In genomic region chr10:98062424-98062823, GRCh38 we compare ENCODE assay signal across 15 cellular contexts.
DNase-seq lines count a peak whose midpoint lies in the region; FAIRE-seq and TF ChIP-seq lines count a peak whose summit lies in the region.
"Had no signal": no experiment of that assay in that cellular context is flagged by ENCODE, and none has a peak within 500 bp of the region (broad histone marks: within the 10 kb centered on the region; RNA-seq: fewer than 3 reads in every experiment).

No MANE protein-coding gene starts in this region.

- H3K27ac ChIP-seq in cingulate gyrus (ENCODE audit: low read depth, low read length): peak overlapping the region; percentile 19
- H3K27ac ChIP-seq: BLaER1 treated with 17β-estradiol and CSF1 and Interleukin-3, amounts not matched to agents 10 nM and 100 nM; GM23248 had no signal

- H3K9ac ChIP-seq in NT2/D1 (ENCODE audit: insufficient read length, low read depth): no peak overlapping the region
- H3K9ac ChIP-seq: BLaER1 treated with 17β-estradiol and CSF1 and Interleukin-3, amounts not matched to agents 10 nM and 100 nM; GM23248 had no signal

- FAIRE-seq in D721Med (lab: Jason Lieb, UNC) (peak; percentile 6), HTR-8/SVneo (lab: Jason Lieb, UNC) (no peak)
- FAIRE-seq: GM12878, GM18507 had no signal

- no peaks in the 10 kb centered on the region for H3K36me3 ChIP-seq in NT2/D1 (ENCODE audit: insufficient read depth, insufficient read length, low read length)
- H3K36me3 ChIP-seq: BLaER1 treated with 17β-estradiol and CSF1 and Interleukin-3, amounts not matched to agents 10 nM and 100 nM had no signal

- no peaks in the 10 kb centered on the region for H3K9me3 ChIP-seq in NT2/D1 (ENCODE audit: insufficient read depth, low read length)
- H3K9me3 ChIP-seq: BLaER1 treated with 17β-estradiol and CSF1 and Interleukin-3, amounts not matched to agents 10 nM and 100 nM had no signal

- H3K4me1 ChIP-seq in NT2/D1 (ENCODE audit: insufficient read depth, insufficient read length): peaks cover 6% of the 10 kb centered on the region
- H3K4me1 ChIP-seq: BLaER1 treated with 17β-estradiol and CSF1 and Interleukin-3, amounts not matched to agents 10 nM and 100 nM had no signal

- TF ChIP-seq CTCF in D721Med (IDR thresholded peaks at IDR 0.05; ENCODE audit: insufficient read depth, missing control alignments): no peak

- DNase-seq in D721Med (ENCODE audit: insufficient read length, low spot score) (peak; percentile 31), NT2/D1 (ENCODE audit: low read depth, low spot score) (peak; percentile 36), pons (ENCODE audit: low spot score) (peak; percentile 38), KG1 (lab: John Stamatoyannopoulos, UW) (no peak), HCEC 1CT (no peak), HTR-8/SVneo (ENCODE audit: insufficient read length, low spot score) (no peak)
- DNase-seq: ACHN; CD4-positive, CD25-positive, alpha-beta regulatory T cell; DMS79; GM23248; H9 had no signal

- H3K4me3 ChIP-seq in NT2/D1 (ENCODE audit: insufficient read length, low read depth): no peak overlapping the region
- H3K4me3 ChIP-seq: BLaER1 treated with 17β-estradiol and CSF1 and Interleukin-3, amounts not matched to agents 10 nM and 100 nM; GM12878; GM23248 had no signal

- H3K27me3 ChIP-seq in NT2/D1 (ENCODE audit: insufficient read depth, insufficient read length): peaks cover 3% of the 10 kb centered on the region
- H3K27me3 ChIP-seq: BLaER1 treated with 17β-estradiol and CSF1 and Interleukin-3, amounts not matched to agents 10 nM and 100 nM had no signal

Comparison
In these comparisons a context has a peak if more than half of its experiments do, and no peak if none do; other contexts are left out.
1. DNase-seq: peak in D721Med (single experiment), NT2/D1 (single experiment) and pons (single experiment); none in KG1 (single experiment), HCEC 1CT (single experiment) and HTR-8/SVneo (single experiment).